ENCODE assay signal across 9 cellular contexts in genomic region chr15:99250001-99250400, GRCh38. TPM values are rescaled to one million over a fixed set of nuclear protein-coding genes. Genes with fewer than 3 reads are reported as not detected.
DNase-seq lines count a peak whose midpoint lies in the region; ATAC-seq and TF ChIP-seq lines count a peak whose summit lies in the region.
"Had no signal": no experiment of that assay in that cellular context is flagged by ENCODE, and none has a peak within 500 bp of the region (broad histone marks: within the 10 kb centered on the region; RNA-seq: fewer than 3 reads in every experiment).

No MANE protein-coding gene starts in this region.

- H3K4me3 Mint-ChIP-seq in MCF 10A (ENCODE audit: unreplicated experiment), result no peak overlapping the region
- H3K4me3 Mint-ChIP-seq: brain had no signal

- H3K4me3 ChIP-seq in heart right ventricle, result peak overlapping the region; percentile 51 to 88 (median 80)
- H3K4me3 ChIP-seq in right lobe of liver, result peak overlapping the region; percentile 19 to 74 (median 60)
- H3K4me3 ChIP-seq in upper lobe of left lung, result peak overlapping the region in 3 of 4 donors; percentile 39 to 88 (median 80)

- H3K4me1 Mint-ChIP-seq in MCF 10A (ENCODE audit: insufficient read depth, unreplicated experiment), result peaks cover 23% of the 10 kb centered on the region

- BruUV-seq in MCF 10A (replicated peaks; lab: Mats Ljungman, UMichigan), result TSS peak; percentile 41

- H3K27me3 Mint-ChIP-seq in MCF 10A (ENCODE audit: insufficient read depth, unreplicated experiment), result no peaks in the 10 kb centered on the region

- TF ChIP-seq POLR2A in right lobe of liver (IDR thresholded peaks at IDR 0.05), result no peak
- TF ChIP-seq POLR2A in upper lobe of left lung (IDR thresholded peaks at IDR 0.05), result no peak

- peaks cover 0 to 2% (median 0%) of the 10 kb centered on the region in 9 donors for H3K36me3 ChIP-seq in heart right ventricle
- peaks cover 0 to under 1% (median 0%) of the 10 kb centered on the region in 4 donors for H3K36me3 ChIP-seq in right lobe of liver
- no peaks in the 10 kb centered on the region for H3K36me3 ChIP-seq in upper lobe of left lung

- POLR2A ChIA-PET in MCF 10A (lab: Yijun Ruan, JAX), result interaction anchor here (0.7 to 3.6 kb wide), 19 partner anchors 8 to 601 kb away, joined by 3 to 62 read pairs (median 4); partner anchors contain the start of genes IGF1R, LYSMD4 and MEF2A

- H3K9me3 Mint-ChIP-seq in MCF 10A (ENCODE audit: unreplicated experiment), result no peaks in the 10 kb centered on the region
- H3K9me3 Mint-ChIP-seq: brain had no signal

- ATAC-seq in heart right ventricle, result no peak
- ATAC-seq in left cardiac atrium, result no peak
- ATAC-seq in right lobe of liver, result no peak
- ATAC-seq in upper lobe of left lung (ENCODE audit: low FRiP score in 2 of 2), result no peak
- no peak for ATAC-seq in esophagus mucosa

- 35 to 43% methylated on average over 4 of the region's 4 CpGs for WGBS in heart right ventricle, 2 donors
- WGBS in right lobe of liver (ENCODE audit: insufficient coverage, low coverage, low lambda C conversion rate, missing lambda C conversion rate), result 22% methylated on average over 4 of the region's 4 CpGs
- 41 to 42% methylated on average over 4 of the region's 4 CpGs for WGBS in upper lobe of left lung, 2 donors

- H3K27ac ChIP-seq in heart right ventricle (peak overlapping the region in 9 of 10 donors; percentile 84 to 95 (median 94)), right lobe of liver (peak overlapping the region; percentile 71 to 85 (median 82)), upper lobe of left lung (peak overlapping the region; percentile 47 to 91 (median 76))

- intact Hi-C loops in heart right ventricle (cut with DNase I), result no loop called here
- intact Hi-C loops in left cardiac atrium (cut with DNase I), result no loop called here
- intact Hi-C loops in MCF 10A (cut with micrococcal nuclease), result no loop called here
- intact Hi-C loops in right lobe of liver (cut with DNase I), result no loop called here

- H3K4me1 ChIP-seq in heart right ventricle (peaks cover 4 to 55% (median 27%) of the 10 kb centered on the region in 9 donors), right lobe of liver (peaks cover 0 to 43% (median 6%) of the 10 kb centered on the region in 4 donors), upper lobe of left lung (peaks cover 9 to 29% (median 23%) of the 10 kb centered on the region in 4 donors)

- TF ChIP-seq CTCF in heart right ventricle (IDR thresholded peaks at IDR 0.05) (no peak), MCF 10A (IDR thresholded peaks at IDR 0.05; ENCODE audit: unreplicated experiment) (no peak), right lobe of liver (IDR thresholded peaks at IDR 0.05) (no peak), upper lobe of left lung (IDR thresholded peaks at IDR 0.05) (no peak)

- CTCF ChIA-PET in MCF 10A (lab: Yijun Ruan, JAX), result interaction anchor here (0.6 kb wide), 1 partner anchor 1347 kb away, joined by 3 read pairs; no protein-coding TSS in a partner anchor

- no peak for DNase-seq in heart right ventricle
- no peak for DNase-seq in left cardiac atrium
- DNase-seq in MCF 10A (ENCODE audit: unreplicated experiment), result no peak
- no peak for DNase-seq in right lobe of liver
- no peak for DNase-seq in upper lobe of left lung
- no peak for DNase-seq in NCI-H1048 (lab: John Stamatoyannopoulos, UW)
- no peak for DNase-seq in 8988T

- no peak overlapping the region for H3K27ac Mint-ChIP-seq in MCF 10A (ENCODE audit: low read depth, unreplicated experiment)

- H3K27me3 ChIP-seq in heart right ventricle (no peaks in the 10 kb centered on the region), right lobe of liver (no peaks in the 10 kb centered on the region), upper lobe of left lung (no peaks in the 10 kb centered on the region)

- H3K9me3 ChIP-seq in heart right ventricle, result no peaks in the 10 kb centered on the region
- H3K9me3 ChIP-seq in right lobe of liver, result no peaks in the 10 kb centered on the region
- H3K9me3 ChIP-seq in upper lobe of left lung, result no peaks in the 10 kb centered on the region

- TF ChIP-seq EP300 in upper lobe of left lung (IDR thresholded peaks at IDR 0.05), result no peak

- H3K36me3 Mint-ChIP-seq in MCF 10A (ENCODE audit: insufficient read depth, unreplicated experiment), result no peaks in the 10 kb centered on the region

RNA-seq across cellular contexts. Expression of gene TTC23, which starts 0.6 kb away (rescaled TPM):
- total RNA-seq in heart right ventricle (10 to 100 TPM in 7 of 10 donors, 1 to 10 TPM in 3; 7.3 to 16.9 (median 11.8) TPM), left cardiac atrium (10 to 100 TPM; 11.9 to 13.7 TPM), MCF 10A (2022) (15.1 and 15.6 TPM in 2 replicates), right lobe of liver (10 to 100 TPM in 3 of 6 experiments, 1 to 10 TPM in 3; 6.1 to 18.4 (median 9.1) TPM), upper lobe of left lung (10 to 100 TPM in 5 of 6 donors, 1 to 10 TPM in 1; 6.2 to 28.0 (median 15.3) TPM), esophagus mucosa (13.9 TPM)
- 1 to 10 TPM; 6.0 to 8.1 TPM for polyA plus RNA-seq in heart right ventricle

RNA-seq across cellular contexts. Expression of gene LRRC28, which starts 1.3 kb away (rescaled TPM):
- total RNA-seq in heart right ventricle (10 to 100 TPM; 18.5 to 31.9 (median 23.3) TPM), left cardiac atrium (10 to 100 TPM; 23.8 to 25.2 TPM), MCF 10A (2022) (10.6 and 11.4 TPM in 2 replicates), right lobe of liver (10 to 100 TPM; 21.8 to 70.1 (median 31.9) TPM), upper lobe of left lung (10 to 100 TPM; 15.6 to 70.2 (median 20.1) TPM), esophagus mucosa (21.3 TPM)
- polyA plus RNA-seq in heart right ventricle, result 10 to 100 TPM in 1 of 2 donors, 1 to 10 TPM in 1; 3.0 to 11.4 TPM
